ENCODE assay signal across 8 cellular contexts in the genomic region with DNA sequence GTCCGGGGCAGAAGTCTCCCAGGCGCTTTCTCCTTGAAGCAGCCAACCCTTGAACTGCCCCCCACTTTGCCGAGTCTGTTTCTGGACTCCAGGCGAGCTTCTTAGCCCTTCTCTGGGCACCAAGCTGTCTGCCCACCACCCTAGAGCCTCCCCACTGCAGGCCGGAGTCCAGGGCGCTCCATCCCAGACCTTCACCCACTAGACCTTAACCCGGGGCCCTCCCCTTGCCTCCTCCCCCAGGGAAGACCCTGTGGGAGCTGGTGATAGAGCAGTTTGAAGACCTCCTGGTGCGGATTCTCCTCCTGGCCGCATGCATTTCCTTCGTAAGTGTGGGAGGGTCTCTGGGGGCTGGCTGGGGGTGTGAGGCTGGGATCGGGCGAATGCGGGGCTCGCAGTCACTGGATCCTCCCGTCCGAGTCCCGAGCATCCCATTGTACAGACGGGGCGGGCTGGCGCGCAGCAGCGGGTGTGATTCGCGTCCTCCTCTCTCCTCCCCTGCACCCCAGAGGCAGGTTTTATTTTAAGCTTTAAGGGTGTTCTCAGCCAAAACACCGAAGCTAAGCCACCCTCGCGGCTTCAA. TPM values are rescaled to one million over a fixed set of nuclear protein-coding genes. Genes with fewer than 3 reads are reported as not detected.
A peak's percentile ranks its signal among the peaks of the same experiment; 100 is the strongest.
DNase-seq lines count a peak whose midpoint lies in the region; ATAC-seq, FAIRE-seq and TF ChIP-seq lines count a peak whose summit lies in the region.

No MANE protein-coding gene starts in this region.

- H3K4me1 ChIP-seq in kidney (ENCODE audit: control insufficient read depth in 1 of 2, insufficient read depth in 1 of 2, low read depth in 1 of 2, low read length in 2 of 2) (peaks cover 3 to 11% of the 10 kb centered on the region in 2 donors), suprapubic skin (peaks cover 17% of the 10 kb centered on the region)

- no peak for TF ChIP-seq EP300 in suprapubic skin (IDR thresholded peaks at IDR 0.05)

- H3K9me3 Mint-ChIP-seq in activated naive CD8-positive, alpha-beta T cell treated with anti-CD3 and anti-CD28 coated beads, Interleukin-2, amount 50 U/mL, for 24 hours = no peaks in the 10 kb centered on the region

- WGBS in suprapubic skin = 6% methylated on average over 7 of the region's 27 CpGs

- intact Hi-C loops in kidney (cut with DNase I) = no loop called here

- CTCF ChIA-PET in HEK293T (lab: Yijun Ruan, JAX) = no interaction called here

- POLR2A ChIA-PET in HEK293T (lab: Yijun Ruan, JAX) = interaction anchor here (0.6 to 2.6 kb wide), 8 partner anchors 12 to 71 kb away, joined by 3 to 17 read pairs (median 4); partner anchors contain the start of genes NFATC2IP, SH2B1 and TUFM

- no peak for TF ChIP-seq POLR2A in suprapubic skin (IDR thresholded peaks at IDR 0.05)

- peak overlapping the region; percentile 65 for H3K27ac Mint-ChIP-seq in activated naive CD8-positive, alpha-beta T cell treated with anti-CD3 and anti-CD28 coated beads, Interleukin-2, amount 50 U/mL, for 24 hours

- H3K27me3 ChIP-seq in suprapubic skin = peaks cover 18% of the 10 kb centered on the region

- peak overlapping the region; percentile 86 for H3K4me3 Mint-ChIP-seq in activated naive CD8-positive, alpha-beta T cell treated with anti-CD3 and anti-CD28 coated beads, Interleukin-2, amount 50 U/mL, for 24 hours

- H3K27ac ChIP-seq in kidney (ENCODE audit: low read depth in 2 of 2, low read length in 2 of 2) = no peak overlapping the region
- no peak overlapping the region for H3K27ac ChIP-seq in suprapubic skin

- H3K27me3 Mint-ChIP-seq in activated naive CD8-positive, alpha-beta T cell treated with anti-CD3 and anti-CD28 coated beads, Interleukin-2, amount 50 U/mL, for 24 hours = peaks cover 10% of the 10 kb centered on the region

- H3K36me3 ChIP-seq in kidney (ENCODE audit: control insufficient read depth in 1 of 2, insufficient read depth in 2 of 2, low read length in 2 of 2) (no peaks in the 10 kb centered on the region), suprapubic skin (peaks cover 3% of the 10 kb centered on the region)

- H3K4me3 ChIP-seq in kidney (ENCODE audit: low read length in 2 of 2) (peak overlapping the region; percentile 64 to 70), suprapubic skin (peak overlapping the region; percentile 67)

- no peaks in the 10 kb centered on the region for H3K36me3 Mint-ChIP-seq in activated naive CD8-positive, alpha-beta T cell treated with anti-CD3 and anti-CD28 coated beads, Interleukin-2, amount 50 U/mL, for 24 hours (ENCODE audit: low read depth)

- H3K4me1 Mint-ChIP-seq in activated naive CD8-positive, alpha-beta T cell treated with anti-CD3 and anti-CD28 coated beads, Interleukin-2, amount 50 U/mL, for 24 hours = peaks cover 21% of the 10 kb centered on the region

- DNase-seq in activated CD4-positive, alpha-beta T cell treated with anti-CD3 and anti-CD28 coated beads, Interleukin-2, amount 50 U/mL, for 48 hours = peak; percentile 8 to 21
- DNase-seq in activated CD4-positive, alpha-beta T cell treated with anti-CD3 and anti-CD28 coated beads for 48 hours = no peak
- DNase-seq in activated naive CD8-positive, alpha-beta T cell treated with anti-CD3 and anti-CD28 coated beads, Interleukin-2, amount 50 U/mL, for 24 hours = no peak
- DNase-seq in kidney (peak; percentile 68), suprapubic skin (ENCODE audit: low spot score in 2 of 2) (no peak), OCI-M1 (lab: John Stamatoyannopoulos, UW) (no peak), HEK293T (ENCODE audit: extremely low spot score) (no peak)

- TF ChIP-seq CTCF in kidney (IDR thresholded peaks at IDR 0.05; ENCODE audit: borderline replicate concordance, extremely low read depth, insufficient read depth) = no peak
- TF ChIP-seq CTCF in suprapubic skin (IDR thresholded peaks at IDR 0.05) = no peak

- ATAC-seq in HG03159 (IDR thresholded peaks at IDR 0.05; ENCODE audit: unreplicated experiment) = peak; percentile 35
- ATAC-seq in activated naive CD8-positive, alpha-beta T cell treated with anti-CD3 and anti-CD28 coated beads, Interleukin-2, amount 50 U/mL, for 24 hours = peak; percentile 35

- H3K9me3 ChIP-seq in kidney (ENCODE audit: control insufficient read depth in 1 of 2, low read length in 2 of 2) (no peaks in the 10 kb centered on the region), suprapubic skin (no peaks in the 10 kb centered on the region)

- peak overlapping the region in 1 of 2 donors; percentile 54 for H3K9ac ChIP-seq in kidney (ENCODE audit: low read length in 2 of 2)

- FAIRE-seq in kidney (lab: Jason Lieb, UNC) = no peak

TF ChIP-seq in HEK293T, 16 proteins besides CTCF, POLR2A, EP300 and RAD21:
- TF ChIP-seq FOXM1 (IDR thresholded peaks at IDR 0.05; ENCODE audit: borderline replicate concordance) (no peak; the same call in 1 of the 2 replicates), PKNOX1 (IDR thresholded peaks at IDR 0.05) (no peak), FOXA1 (IDR thresholded peaks at IDR 0.05) (no peak), HDGF (IDR thresholded peaks at IDR 0.05; ENCODE audit: borderline replicate concordance) (no peak), ARNT (IDR thresholded peaks at IDR 0.05) (no peak), ELF4 (IDR thresholded peaks at IDR 0.05) (no peak), L3MBTL2 (conservative IDR thresholded peaks at IDR 0.05) (no peak), CTBP1 (IDR thresholded peaks at IDR 0.05; ENCODE audit: borderline replicate concordance) (no peak), LEF1 (IDR thresholded peaks at IDR 0.05; ENCODE audit: borderline replicate concordance) (no peak), NFRKB (IDR thresholded peaks at IDR 0.05) (no peak), BHLHE40 (IDR thresholded peaks at IDR 0.05; ENCODE audit: borderline replicate concordance) (no peak), SUZ12 (IDR thresholded peaks at IDR 0.05) (no peak), FOXK2 (IDR thresholded peaks at IDR 0.05) (no peak), ZNF384 (IDR thresholded peaks at IDR 0.05) (no peak)

RNA-seq across cellular contexts. Expression of gene ATP2A1, which starts 1.1 kb away (rescaled TPM):
- 0.25 TPM for total RNA-seq in kidney
- polyA plus RNA-seq in kidney (ENCODE audit: insufficient read depth, low read depth, low replicate concordance) = 0.47 TPM
- under 1 TPM in 2 of 4 donors, not detected in 2; 0.34 to 0.72 TPM for total RNA-seq in suprapubic skin

RNA-seq across cellular contexts. Expression of gene SH2B1, which starts 15.7 kb away (rescaled TPM):
- total RNA-seq in kidney (64.4 TPM), suprapubic skin (10 to 100 TPM; 27.9 to 47.9 (median 37.3) TPM)
- 44.8 TPM for polyA plus RNA-seq in kidney (ENCODE audit: insufficient read depth, low read depth, low replicate concordance)

RNA-seq across cellular contexts. Expression of gene TUFM, which starts 33.2 kb away (rescaled TPM):
- 146 TPM for total RNA-seq in kidney
- polyA plus RNA-seq in kidney (ENCODE audit: insufficient read depth, low read depth, low replicate concordance) = 443 TPM
- 100 to 1,000 TPM in 3 of 4 donors, 10 to 100 TPM in 1; 83.0 to 121 (median 107) TPM for total RNA-seq in suprapubic skin

RNA-seq across cellular contexts. Expression of gene RABEP2, which starts 45.7 kb away (rescaled TPM):
- total RNA-seq in kidney (30.1 TPM), suprapubic skin (100 to 1,000 TPM in 1 of 4 donors, 10 to 100 TPM in 3; 66.7 to 108 (median 81.5) TPM)
- 21.0 TPM for polyA plus RNA-seq in kidney (ENCODE audit: insufficient read depth, low read depth, low replicate concordance)

RNA-seq across cellular contexts. Expression of gene CD19, which starts 52.4 kb away (rescaled TPM):
- 2.6 TPM for total RNA-seq in kidney
- polyA plus RNA-seq in kidney (ENCODE audit: insufficient read depth, low read depth, low replicate concordance) = 0.47 TPM
- total RNA-seq in suprapubic skin = 1 to 10 TPM in 1 of 4 donors, under 1 TPM in 1, not detected in 2; 0.47 to 2.0 TPM

Comparison
In these comparisons a context has a peak if more than half of its experiments do, and no peak if none do; other contexts are left out.
1. DNase-seq: peak in activated CD4-positive, alpha-beta T cell treated with anti-CD3 and anti-CD28 coated beads, Interleukin-2, amount 50 U/mL, for 48 hours (2 of 2) and kidney (single experiment); none in activated CD4-positive, alpha-beta T cell treated with anti-CD3 and anti-CD28 coated beads for 48 hours (single experiment), activated naive CD8-positive, alpha-beta T cell treated with anti-CD3 and anti-CD28 coated beads, Interleukin-2, amount 50 U/mL, for 24 hours (single experiment), suprapubic skin (0 of 2), OCI-M1 (single experiment) and HEK293T (single experiment).